In genomic region chr6:2240961-2241360, GRCh38 we compare ENCODE assay signal across 33 cellular contexts.
"Had no signal": no experiment of that assay in that cellular context is flagged by ENCODE, and none has a peak within 500 bp of the region (broad histone marks: within the 10 kb centered on the region; RNA-seq: fewer than 3 reads in every experiment).

No MANE protein-coding gene starts in this region.

- H3K4me3 Mint-ChIP-seq: activated CD4-positive, alpha-beta memory T cell treated with anti-CD3 and anti-CD28 coated beads for 36 hours; activated CD8-positive, alpha-beta memory T cell treated with anti-CD3 and anti-CD28 coated beads, Interleukin-2, amount 10 ng/mL, durations not matched to agents 7 days and 5 days; activated CD8-positive, alpha-beta T cell treated with anti-CD3 and anti-CD28 coated beads, Interleukin-2, amount 10 ng/mL, durations not matched to agents 7 days and 5 days; activated naive CD4-positive, alpha-beta T cell treated with anti-CD3 and anti-CD28 coated beads for 36 hours; activated naive CD8-positive, alpha-beta T cell treated with anti-CD3 and anti-CD28 coated beads for 36 hours; activated naive CD8-positive, alpha-beta T cell treated with anti-CD3 and anti-CD28 coated beads, Interleukin-2, amount 50 U/mL, for 24 hours; activated T-helper 1 cell treated with anti-CD3 and anti-CD28 coated beads, Interleukin-12 subunit alpha, Interleukin-12 subunit beta, Interleukin-2, Interleukin-4 antibody, amounts not matched to agents 30 ng/mL and 10 ng/mL and 1 ng/mL, durations not matched to agents 14 hours and 24 hours and 36 hours; T-helper 17 cell had no signal

- H3K4me3 ChIP-seq: adrenal gland, body of pancreas, gastrocnemius medialis, heart left ventricle had no signal

- H3K27me3 Mint-ChIP-seq: activated CD4-positive, alpha-beta memory T cell treated with anti-CD3 and anti-CD28 coated beads for 36 hours; activated CD8-positive, alpha-beta memory T cell treated with anti-CD3 and anti-CD28 coated beads, Interleukin-2, amount 10 ng/mL, durations not matched to agents 7 days and 5 days; activated naive CD4-positive, alpha-beta T cell treated with anti-CD3 and anti-CD28 coated beads, Interleukin-2, amount 50 U/mL, for 24 hours; activated naive CD8-positive, alpha-beta T cell treated with anti-CD3 and anti-CD28 coated beads for 36 hours; activated naive CD8-positive, alpha-beta T cell treated with anti-CD3 and anti-CD28 coated beads, Interleukin-2, amount 50 U/mL, for 24 hours; T-helper 17 cell had no signal

- H3K4me1 ChIP-seq: adrenal gland had no signal

- FAIRE-seq: colon, endometrium, endothelial cell of umbilical vein had no signal

- H3K9me3 Mint-ChIP-seq: activated CD4-positive, alpha-beta memory T cell treated with anti-CD3 and anti-CD28 coated beads for 36 hours; activated naive CD4-positive, alpha-beta T cell treated with anti-CD3 and anti-CD28 coated beads for 36 hours; activated naive CD4-positive, alpha-beta T cell treated with anti-CD3 and anti-CD28 coated beads, Interleukin-2, amount 50 U/mL, for 24 hours; activated naive CD8-positive, alpha-beta T cell treated with anti-CD3 and anti-CD28 coated beads, Interleukin-2, amount 50 U/mL, for 24 hours; activated T-helper 1 cell treated with anti-CD3 and anti-CD28 coated beads, Interleukin-12 subunit alpha, Interleukin-12 subunit beta, Interleukin-2, Interleukin-4 antibody, amounts not matched to agents 30 ng/mL and 10 ng/mL and 1 ng/mL, durations not matched to agents 14 hours and 24 hours and 36 hours; activated T-helper 2 cell treated with anti-CD3 and anti-CD28 coated beads, Interferon-gamma antibody, Interleukin-2, Interleukin-4, amounts not matched to agents 10 μg/mL and 5 μg/mL and 100 μg/mL, durations not matched to agents 14 hours and 24 hours and 36 hours had no signal

- H3K27me3 ChIP-seq: adrenal gland, body of pancreas, gastrocnemius medialis, heart left ventricle had no signal

- H3K36me3 ChIP-seq: adrenal gland, gastrocnemius medialis, heart left ventricle had no signal

- H3K27ac ChIP-seq: adrenal gland, body of pancreas, epithelial cell of prostate, gastrocnemius medialis, heart left ventricle had no signal

- H3K36me3 Mint-ChIP-seq: activated CD4-positive, alpha-beta memory T cell treated with anti-CD3 and anti-CD28 coated beads for 36 hours had no signal

- H3K9me3 ChIP-seq: adrenal gland, body of pancreas, gastrocnemius medialis, heart left ventricle had no signal

- DNase-seq: activated CD4-positive, alpha-beta memory T cell treated with anti-CD3 and anti-CD28 coated beads for 36 hours; activated CD4-positive, alpha-beta T cell treated with anti-CD3 and anti-CD28 coated beads for 1 hour; activated CD4-positive, alpha-beta T cell treated with anti-CD3 and anti-CD28 coated beads for 4 hours; activated CD8-positive, alpha-beta memory T cell treated with anti-CD3 and anti-CD28 coated beads, Interleukin-2, amount 10 ng/mL, durations not matched to agents 7 days and 5 days; activated CD8-positive, alpha-beta memory T cell treated with anti-CD3 and anti-CD28 coated beads, Interleukin-2, amount 50 U/mL, for 4 hours; activated CD8-positive, alpha-beta T cell treated with anti-CD3 and anti-CD28 coated beads, Interleukin-2, amount 10 ng/mL, durations not matched to agents 7 days and 5 days; activated effector memory CD4-positive, alpha-beta T cell treated with anti-CD3 and anti-CD28 coated beads, Interleukin-2, amount 50 U/mL, for 16 hours; activated naive CD4-positive, alpha-beta T cell treated with anti-CD3 and anti-CD28 coated beads for 36 hours; activated naive CD8-positive, alpha-beta T cell treated with anti-CD3 and anti-CD28 coated beads for 36 hours; activated naive CD8-positive, alpha-beta T cell treated with anti-CD3 and anti-CD28 coated beads, Interleukin-2, amount 50 U/mL, for 24 hours; activated T-cell treated with anti-CD3 and anti-CD28 coated beads, Interleukin-2, amount 50 U/mL, for 1 hour; activated T-cell treated with anti-CD3 and anti-CD28 coated beads, Interleukin-2, amount 50 U/mL, for 48 hours; adrenal gland; amygdala; aorta; body of pancreas; caudate nucleus; cortex of kidney; dermis blood vessel endothelial cell; effector CD8-positive, alpha-beta T cell; foreskin fibroblast; gastrocnemius medialis; glutamatergic neuron; heart left ventricle; T-helper 1 cell; T-helper 17 cell had no signal

- H3K27ac Mint-ChIP-seq: activated CD4-positive, alpha-beta memory T cell treated with anti-CD3 and anti-CD28 coated beads for 36 hours; activated CD8-positive, alpha-beta memory T cell treated with anti-CD3 and anti-CD28 coated beads, Interleukin-2, amount 10 ng/mL, durations not matched to agents 7 days and 5 days; activated CD8-positive, alpha-beta T cell treated with anti-CD3 and anti-CD28 coated beads, Interleukin-2, amount 10 ng/mL, durations not matched to agents 7 days and 5 days; activated naive CD4-positive, alpha-beta T cell treated with anti-CD3 and anti-CD28 coated beads for 36 hours; activated naive CD4-positive, alpha-beta T cell treated with anti-CD3 and anti-CD28 coated beads, Interleukin-2, amount 50 U/mL, for 24 hours; activated naive CD8-positive, alpha-beta T cell treated with anti-CD3 and anti-CD28 coated beads for 36 hours; activated naive CD8-positive, alpha-beta T cell treated with anti-CD3 and anti-CD28 coated beads, Interleukin-2, amount 50 U/mL, for 24 hours; T-helper 17 cell had no signal
